Comparison of ENCODE assay signal across 15 cellular contexts in the genomic region with DNA sequence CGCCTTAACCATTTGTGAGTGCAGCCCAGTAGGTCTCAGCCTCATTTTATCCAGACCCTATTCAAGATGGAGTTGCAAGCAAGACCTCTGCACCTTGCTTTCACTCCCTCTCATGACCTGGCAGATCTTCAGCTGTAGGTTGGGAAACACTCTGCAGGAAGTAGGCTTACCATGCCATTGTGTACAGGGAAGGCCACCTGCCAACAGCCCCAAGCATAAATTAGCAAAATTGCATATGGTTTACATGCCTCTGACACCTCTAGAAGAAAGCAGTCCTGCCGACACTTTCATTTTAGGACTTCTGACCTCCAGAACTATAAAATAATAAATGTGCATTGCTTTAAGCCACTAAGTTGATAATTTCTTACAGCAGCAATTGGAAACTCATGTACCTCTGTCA.
DNase-seq lines count a peak whose midpoint lies in the region; TF ChIP-seq lines count a peak whose summit lies in the region.
"Had no signal": no experiment of that assay in that cellular context is flagged by ENCODE, and none has a peak within 500 bp of the region (broad histone marks: within the 10 kb centered on the region; RNA-seq: fewer than 3 reads in every experiment).

No MANE protein-coding gene starts in this region.

- peak overlapping the region; percentile 17 for H3K14ac ChIP-seq in neuronal stem cell (ENCODE audit: low read length)
- no peak overlapping the region for H3K14ac ChIP-seq in trophoblast cell (ENCODE audit: low read length)

- H3K36me3 ChIP-seq in hepatocyte (replicated peaks; ENCODE audit: insufficient read depth, low read depth) (no peaks in the 10 kb centered on the region), neuronal stem cell (replicated peaks in 1 of 2; ENCODE audit: control insufficient read depth in 2 of 2, insufficient read depth in 2 of 2, low read length in 2 of 2) (no peaks in the 10 kb centered on the region), trophoblast cell (ENCODE audit: control insufficient read depth in 1 of 2, insufficient read depth in 2 of 2, low read length in 2 of 2) (no peaks in the 10 kb centered on the region)
- H3K36me3 ChIP-seq: Peyer's patch had no signal

- no peak overlapping the region for H3K23ac ChIP-seq in neuronal stem cell (ENCODE audit: low read depth, low read length, poor library complexity)
- no peak overlapping the region for H3K23ac ChIP-seq in trophoblast cell (ENCODE audit: low read length)

- H3K4ac ChIP-seq in neuronal stem cell (ENCODE audit: low read length) (no peak overlapping the region), trophoblast cell (ENCODE audit: low read depth, low read length) (no peak overlapping the region)

- H3K4me2 ChIP-seq in hepatocyte (no peak overlapping the region), neuronal stem cell (ENCODE audit: insufficient read depth, low read length, poor library complexity, severe bottlenecking) (no peak overlapping the region), trophoblast cell (ENCODE audit: low read length) (no peak overlapping the region)

- H2BK15ac ChIP-seq in neuronal stem cell (ENCODE audit: low read length): no peak overlapping the region

- H2BK12ac ChIP-seq in neuronal stem cell (ENCODE audit: low read length) (no peak overlapping the region), trophoblast cell (ENCODE audit: low read length) (no peak overlapping the region)

- no peaks in the 10 kb centered on the region for H3K9me2 ChIP-seq in hepatocyte (replicated peaks; ENCODE audit: insufficient read depth)

- H2BK120ac ChIP-seq in neuronal stem cell (ENCODE audit: low read depth, low read length) (no peak overlapping the region), trophoblast cell (ENCODE audit: insufficient read depth, low read length, poor library complexity) (no peak overlapping the region)

- no peaks in the 10 kb centered on the region for H4K20me1 ChIP-seq in hepatocyte (ENCODE audit: insufficient read depth, poor library complexity, severe bottlenecking)

- H3K4me3 ChIP-seq in hepatocyte (no peak overlapping the region), neuronal stem cell (ENCODE audit: low read length in 2 of 2) (no peak overlapping the region), trophoblast cell (ENCODE audit: low read depth, low read length) (no peak overlapping the region)
- H3K4me3 ChIP-seq: GM23248, Peyer's patch had no signal

- no peaks in the 10 kb centered on the region for H3K9me3 ChIP-seq in hepatocyte (ENCODE audit: low read depth)
- H3K9me3 ChIP-seq in neuronal stem cell (replicated peaks in 1 of 2; ENCODE audit: control insufficient read depth in 2 of 2, insufficient read depth in 1 of 2, low read depth in 1 of 2, low read length in 2 of 2): no peaks in the 10 kb centered on the region
- no peaks in the 10 kb centered on the region for H3K9me3 ChIP-seq in trophoblast cell (ENCODE audit: insufficient read depth, low read depth, low read length)
- H3K9me3 ChIP-seq: Peyer's patch had no signal

- DNase-seq in NCI-H1105 treated with DMSO at 0.1 percent for 48 hours (lab: John Stamatoyannopoulos, UW) (peak; percentile 15), NCI-H1105 (lab: John Stamatoyannopoulos, UW) (no peak), NCI-H146 treated with DMSO at 0.1 percent for 48 hours (lab: John Stamatoyannopoulos, UW; ENCODE audit: unreplicated experiment) (peak; percentile 39), hepatocyte (ENCODE audit: low spot score) (peak; percentile 26), neuronal stem cell (ENCODE audit: low spot score) (no peak), HUDEP-2 (lab: John Stamatoyannopoulos, UW; ENCODE audit: unreplicated experiment in 76 of 76) (no peak), trophoblast cell (no peak)
- no peak for DNase-seq in activated CD4-positive, alpha-beta T cell treated with anti-CD3 and anti-CD28 coated beads, Interleukin-2, amount 50 U/mL, for 4 hours
- DNase-seq: CD4-positive, CD25-positive, alpha-beta regulatory T cell; GM23248; HCEC 1CT; NCI-H1930; NCI-H510A had no signal

- no peak overlapping the region for H4K8ac ChIP-seq in neuronal stem cell (ENCODE audit: low read depth, low read length)
- no peak overlapping the region for H4K8ac ChIP-seq in trophoblast cell (ENCODE audit: low read depth, low read length)

- no peak overlapping the region for H2BK5ac ChIP-seq in neuronal stem cell (ENCODE audit: low read length)
- H2BK5ac ChIP-seq in trophoblast cell (ENCODE audit: low read depth, low read length, poor library complexity): no peak overlapping the region

- no peaks in the 10 kb centered on the region for H3K79me2 ChIP-seq in hepatocyte
- no peaks in the 10 kb centered on the region for H3K79me2 ChIP-seq in trophoblast cell (ENCODE audit: control insufficient read depth, insufficient read depth, low read length, poor library complexity)

- TF ChIP-seq CTCF in hepatocyte (IDR thresholded peaks at IDR 0.05; ENCODE audit: poor library complexity): no peak

- H3K4me1 ChIP-seq in hepatocyte (ENCODE audit: insufficient read depth) (peaks cover 7% of the 10 kb centered on the region), neuronal stem cell (ENCODE audit: control insufficient read depth in 2 of 2, insufficient read depth in 1 of 2, low read depth in 1 of 2, low read length in 2 of 2) (peaks cover 4 to 10% of the 10 kb centered on the region in 2 donors), trophoblast cell (ENCODE audit: control insufficient read depth in 1 of 2, insufficient read depth in 2 of 2, low read length in 2 of 2) (no peaks in the 10 kb centered on the region)

- H3K9ac ChIP-seq in neuronal stem cell (ENCODE audit: low read depth, low read length, poor library complexity): no peak overlapping the region
- H3K9ac ChIP-seq in trophoblast cell (ENCODE audit: low read length): no peak overlapping the region
- H3K9ac ChIP-seq: GM23248 had no signal

- H3K18ac ChIP-seq in neuronal stem cell (ENCODE audit: low read length) (no peak overlapping the region), trophoblast cell (ENCODE audit: low read length) (no peak overlapping the region)

- H3K79me1 ChIP-seq in neuronal stem cell (ENCODE audit: low read depth, low read length): no peaks in the 10 kb centered on the region
- no peaks in the 10 kb centered on the region for H3K79me1 ChIP-seq in trophoblast cell (ENCODE audit: low read length)

- H3K27me3 ChIP-seq in hepatocyte: no peaks in the 10 kb centered on the region
- H3K27me3 ChIP-seq in neuronal stem cell (ENCODE audit: control insufficient read depth in 3 of 3, insufficient read depth in 3 of 3, low read depth in 1 of 3, low read length in 3 of 3): peaks cover 0 to 24% (median 0%) of the 10 kb centered on the region in 3 experiments
- H3K27me3 ChIP-seq in trophoblast cell (ENCODE audit: insufficient read depth, low read length): no peaks in the 10 kb centered on the region
- H3K27me3 ChIP-seq: Peyer's patch had no signal

- no peak overlapping the region for H4K12ac ChIP-seq in trophoblast cell (ENCODE audit: low read depth, low read length)

- 79% methylated on average over 2 of the region's 2 CpGs for WGBS in hepatocyte (ENCODE audit: low lambda C conversion rate, missing lambda C conversion rate)
- WGBS in neuronal stem cell (ENCODE audit: extremely low coverage in 2 of 2, insufficient read length in 2 of 2, insufficient replicate concordance in 1 of 2), 2 donors: no CpG with 5 or more reads among the region's 2 CpGs
- no CpG with 5 or more reads among the region's 2 CpGs for WGBS in trophoblast cell (ENCODE audit: extremely low coverage, insufficient coverage, insufficient read length)

- H2AK5ac ChIP-seq in neuronal stem cell (ENCODE audit: low read depth, low read length) (no peak overlapping the region), trophoblast cell (ENCODE audit: low read length) (no peak overlapping the region)

- H4K91ac ChIP-seq in neuronal stem cell (ENCODE audit: low read depth, low read length, poor library complexity): no peak overlapping the region
- H4K91ac ChIP-seq in trophoblast cell (ENCODE audit: low read depth, low read length): no peak overlapping the region

- H3K27ac ChIP-seq in hepatocyte: no peak overlapping the region
- no peak overlapping the region for H3K27ac ChIP-seq in neuronal stem cell (replicated peaks; ENCODE audit: low read length)
- no peak overlapping the region for H3K27ac ChIP-seq in trophoblast cell (ENCODE audit: low read depth, low read length)
- H3K27ac ChIP-seq: 22Rv1, GM23248 had no signal

- H2AFZ ChIP-seq in hepatocyte: no peak overlapping the region
- H2AFZ ChIP-seq in neuronal stem cell (ENCODE audit: low read length): no peak overlapping the region
- H2AFZ ChIP-seq in trophoblast cell (ENCODE audit: insufficient read depth, low read length, poor library complexity): no peak overlapping the region
- H2AFZ ChIP-seq: GM23248 had no signal

Comparison
In these comparisons a context has a peak if more than half of its experiments do, and no peak if none do; other contexts are left out.
1. DNase-seq: peak in NCI-H1105 treated with DMSO at 0.1 percent for 48 hours (single experiment), NCI-H146 treated with DMSO at 0.1 percent for 48 hours (single experiment) and hepatocyte (single experiment); none in NCI-H1105 (single experiment), neuronal stem cell (single experiment), HUDEP-2 (0 of 76), activated CD4-positive, alpha-beta T cell treated with anti-CD3 and anti-CD28 coated beads, Interleukin-2, amount 50 U/mL, for 4 hours (0 of 2) and trophoblast cell (0 of 2).